ENCODE assay signal across 15 cellular contexts in genomic region chr22:49892226-49892899, GRCh38. TPM values are rescaled to one million over a fixed set of nuclear protein-coding genes. Genes with fewer than 3 reads are reported as not detected.
DNase-seq lines count a peak whose midpoint lies in the region; ATAC-seq and TF ChIP-seq lines count a peak whose summit lies in the region.
"Had no signal": no experiment of that assay in that cellular context is flagged by ENCODE, and none has a peak within 500 bp of the region (broad histone marks: within the 10 kb centered on the region; RNA-seq: fewer than 3 reads in every experiment).

No MANE protein-coding gene starts in this region.

- TF ChIP-seq POLR2A in spleen (IDR thresholded peaks at IDR 0.05) = no peak

- H3K27ac Mint-ChIP-seq in stimulated activated naive B cell treated with anti-CD40 and anti-IgM and Interleukin-4, amounts not matched to agents 10 μg/mL and 1 μg/mL and 100 μg/mL, for 72 hours = no peak overlapping the region

- no peak overlapping the region for H3K4me3 ChIP-seq in spleen
- H3K4me3 ChIP-seq: GM12878 had no signal

- H3K27me3 Mint-ChIP-seq in stimulated activated naive B cell treated with anti-CD40 and anti-IgM and Interleukin-4, amounts not matched to agents 10 μg/mL and 1 μg/mL and 100 μg/mL, for 72 hours = no peaks in the 10 kb centered on the region

- no peak for ATAC-seq in stimulated activated naive B cell treated with anti-CD40 and anti-IgM and Interleukin-4, amounts not matched to agents 10 μg/mL and 1 μg/mL and 100 μg/mL, for 72 hours (replicated peaks)
- ATAC-seq: GM12878 had no signal

- 91 to 99% (median 97%) methylated on average over 4 of the region's 4 CpGs for WGBS in spleen, 5 donors

- intact Hi-C loops in spleen (cut with DNase I; ENCODE audit: low total_unique reads) = no loop called here

- peaks cover 6 to 9% of the 10 kb centered on the region in 2 donors for H3K9me3 Mint-ChIP-seq in stimulated activated naive B cell treated with anti-CD40 and anti-IgM and Interleukin-4, amounts not matched to agents 10 μg/mL and 1 μg/mL and 100 μg/mL, for 72 hours

- no peaks in the 10 kb centered on the region for H3K4me1 ChIP-seq in spleen

- H3K9me3 ChIP-seq in spleen = peaks cover 0 to 26% (median 16%) of the 10 kb centered on the region in 8 donors

- peaks cover 0 to 70% (median 13%) of the 10 kb centered on the region in 6 donors for H3K36me3 ChIP-seq in spleen

- TF ChIP-seq CTCF in spleen (IDR thresholded peaks at IDR 0.05 in 8 of 11, conservative IDR thresholded peaks at IDR 0.05 in 3 of 11) = no peak

- no peak overlapping the region for H3K27ac ChIP-seq in spleen

- H3K4me1 Mint-ChIP-seq in stimulated activated naive B cell treated with anti-CD40 and anti-IgM and Interleukin-4, amounts not matched to agents 10 μg/mL and 1 μg/mL and 100 μg/mL, for 72 hours = peaks cover 4 to 9% of the 10 kb centered on the region in 2 donors

- no peaks in the 10 kb centered on the region for H3K27me3 ChIP-seq in spleen (replicated peaks in 1 of 7)

- in situ Hi-C loops in ACHN (cut with HindIII; ENCODE audit: low pct_ligation_motif_present, low pct_unique_long_range_greater_than_20kb, low sequenced_read_pairs) = no loop called here

- no peak overlapping the region for H3K4me3 Mint-ChIP-seq in stimulated activated naive B cell treated with anti-CD40 and anti-IgM and Interleukin-4, amounts not matched to agents 10 μg/mL and 1 μg/mL and 100 μg/mL, for 72 hours

- peaks cover 45 to 59% of the 10 kb centered on the region in 2 donors for H3K36me3 Mint-ChIP-seq in stimulated activated naive B cell treated with anti-CD40 and anti-IgM and Interleukin-4, amounts not matched to agents 10 μg/mL and 1 μg/mL and 100 μg/mL, for 72 hours

- peak; percentile 25 for DNase-seq in activated effector memory CD4-positive, alpha-beta T cell treated with anti-CD3 and anti-CD28 coated beads, Interleukin-2, amount 50 U/mL, for 16 hours
- DNase-seq in activated effector memory CD4-positive, alpha-beta T cell treated with Interleukin-2 at 50 U/mL for 16 hours = no peak
- DNase-seq in cerebellum (ENCODE audit: low spot score) = peak; percentile 93
- peak; percentile 15 for DNase-seq in middle frontal gyrus (ENCODE audit: extremely low spot score, low spot score)
- peak; percentile 62 for DNase-seq in spleen
- no peak for DNase-seq in DMS79 (lab: John Stamatoyannopoulos, UW)
- no peak for DNase-seq in ACHN
- no peak for DNase-seq in stimulated activated naive B cell treated with anti-CD40 and anti-IgM and Interleukin-4, amounts not matched to agents 10 μg/mL and 1 μg/mL and 100 μg/mL, for 72 hours
- DNase-seq: DMS53, H7, Karpas-422, NCI-H1417, NCI-H2107, NCI-H345 had no signal

RNA-seq across cellular contexts. Expression of gene ALG12, which starts 25.9 kb away (rescaled TPM):
- total RNA-seq in cerebellum (13.1 TPM), spleen (10 to 100 TPM; 10.2 to 20.1 (median 13.3) TPM)
- 1 to 10 TPM; 5.7 to 7.1 (median 5.9) TPM for polyA plus RNA-seq in spleen

RNA-seq across cellular contexts. Expression of gene CRELD2, which starts 26.1 kb away (rescaled TPM):
- 13.8 TPM for total RNA-seq in cerebellum
- total RNA-seq in spleen = 10 to 100 TPM; 23.2 to 46.3 (median 38.1) TPM
- 10 to 100 TPM; 16.2 to 26.3 (median 18.3) TPM for polyA plus RNA-seq in spleen

RNA-seq across cellular contexts. Expression of gene ZBED4, which starts 38.7 kb away (rescaled TPM):
- total RNA-seq in cerebellum (23.1 TPM), spleen (10 to 100 TPM; 10.1 to 23.2 (median 16.1) TPM)
- 1 to 10 TPM; 2.9 to 5.3 (median 3.5) TPM for polyA plus RNA-seq in spleen

Comparison
In these comparisons a context has a peak if more than half of its experiments do, and no peak if none do; other contexts are left out.
1. DNase-seq: peak in activated effector memory CD4-positive, alpha-beta T cell treated with anti-CD3 and anti-CD28 coated beads, Interleukin-2, amount 50 U/mL, for 16 hours (single experiment), cerebellum (single experiment), middle frontal gyrus (single experiment) and spleen (single experiment); none in activated effector memory CD4-positive, alpha-beta T cell treated with Interleukin-2 at 50 U/mL for 16 hours (single experiment), DMS79 (single experiment), ACHN (single experiment) and stimulated activated naive B cell treated with anti-CD40 and anti-IgM and Interleukin-4, amounts not matched to agents 10 μg/mL and 1 μg/mL and 100 μg/mL, for 72 hours (single experiment).